Comparison of ENCODE assay signal across 9 cellular contexts in genomic region chr4:6910340-6910959, GRCh38. TPM values are rescaled to one million over a fixed set of nuclear protein-coding genes. Genes with fewer than 3 reads are reported as not detected.
A peak's percentile ranks its signal among the peaks of the same experiment; 100 is the strongest.
DNase-seq lines count a peak whose midpoint lies in the region; ATAC-seq, FAIRE-seq and TF ChIP-seq lines count a peak whose summit lies in the region.
"Had no signal": no experiment of that assay in that cellular context is flagged by ENCODE, and none has a peak within 500 bp of the region (broad histone marks: within the 10 kb centered on the region; RNA-seq: fewer than 3 reads in every experiment).

No MANE protein-coding gene starts in this region.

- H3K4me1 ChIP-seq in esophagus (ENCODE audit: control insufficient read depth in 2 of 2, insufficient read depth in 2 of 2, low read length in 1 of 2), result peaks cover 0 to 19% of the 10 kb centered on the region in 2 donors
- H3K4me1 ChIP-seq in parathyroid adenoma, result peaks cover 6% of the 10 kb centered on the region

- CTCF ChIA-PET in RWPE1 (lab: Yijun Ruan, JAX), result interaction anchor here (0.6 to 1.0 kb wide), 2 partner anchors 161 to 196 kb away, joined by 4 read pairs; no protein-coding TSS in a partner anchor

- H3K9me3 Mint-ChIP-seq in T-helper 1 cell treated with Interleukin-12 subunit alpha and Interleukin-12 subunit beta and Interleukin-4 antibody, amounts not matched to agents 30 μg/mL and 1 μg/mL, for 36 hours, result no peaks in the 10 kb centered on the region

- no peak for TF ChIP-seq POLR2A in GM12891 (IDR thresholded peaks at IDR 0.05; ENCODE audit: low read depth, low read length)

- H3K27me3 ChIP-seq in esophagus (ENCODE audit: control insufficient read depth in 1 of 2, insufficient read depth in 2 of 2, low read length in 2 of 2) (no peaks in the 10 kb centered on the region), parathyroid adenoma (ENCODE audit: control insufficient read depth, insufficient read depth, low read length) (no peaks in the 10 kb centered on the region)

- POLR2A ChIA-PET in RWPE1 (lab: Yijun Ruan, JAX; ENCODE audit: low non-redundant PET), result interaction anchor here (0.6 to 0.8 kb wide), 2 partner anchors 11 to 32 kb away, joined by 3 read pairs; no protein-coding TSS in a partner anchor

- H2AFZ ChIP-seq in parathyroid adenoma, result peak overlapping the region; percentile 10

- H3K27ac ChIP-seq in RWPE1 (peak overlapping the region; percentile 91), esophagus (ENCODE audit: low read depth in 2 of 2, low read length in 1 of 2) (peak overlapping the region in 1 of 2 donors; percentile 29), parathyroid adenoma (no peak overlapping the region)

- peaks cover 57% of the 10 kb centered on the region for H3K4me1 Mint-ChIP-seq in T-helper 1 cell treated with Interleukin-12 subunit alpha and Interleukin-12 subunit beta and Interleukin-4 antibody, amounts not matched to agents 30 μg/mL and 1 μg/mL, for 36 hours (ENCODE audit: low read depth)

- no peak overlapping the region for H3K9ac ChIP-seq in parathyroid adenoma

- peaks cover 6% of the 10 kb centered on the region for H3K36me3 Mint-ChIP-seq in T-helper 1 cell treated with Interleukin-12 subunit alpha and Interleukin-12 subunit beta and Interleukin-4 antibody, amounts not matched to agents 30 μg/mL and 1 μg/mL, for 36 hours (ENCODE audit: low read depth)

- WGBS in esophagus, 2 donors, result 14 to 17% methylated on average over 31 of the region's 31 CpGs

- TF ChIP-seq CTCF in RWPE1 (conservative IDR thresholded peaks at IDR 0.05; ENCODE audit: low read depth), result no peak
- no peak for TF ChIP-seq CTCF in parathyroid adenoma (IDR thresholded peaks at IDR 0.05)

- peak overlapping the region; percentile 79 for H3K4me2 ChIP-seq in parathyroid adenoma (ENCODE audit: low read length)

- H3K27ac Mint-ChIP-seq in T-helper 1 cell treated with Interleukin-12 subunit alpha and Interleukin-12 subunit beta and Interleukin-4 antibody, amounts not matched to agents 30 μg/mL and 1 μg/mL, for 36 hours, result peak overlapping the region; percentile 93

- peak overlapping the region; percentile 94 for H3K4me3 Mint-ChIP-seq in T-helper 1 cell treated with Interleukin-12 subunit alpha and Interleukin-12 subunit beta and Interleukin-4 antibody, amounts not matched to agents 30 μg/mL and 1 μg/mL, for 36 hours

- H3K9me3 ChIP-seq in esophagus (ENCODE audit: control insufficient read depth in 2 of 2, insufficient read depth in 1 of 2, low read depth in 1 of 2, low read length in 1 of 2) (no peaks in the 10 kb centered on the region), parathyroid adenoma (ENCODE audit: control insufficient read depth, low read length) (no peaks in the 10 kb centered on the region)

- DNase-seq in T-helper 1 cell (no peak), RWPE1 (ENCODE audit: low spot score) (no peak), GM12891 (ENCODE audit: insufficient read length, low spot score) (no peak), NCI-H226 (no peak)

- FAIRE-seq in GM12891 (lab: Jason Lieb, UNC), result no peak
- FAIRE-seq: G401.6 had no signal

- H3K36me3 ChIP-seq in esophagus (ENCODE audit: control insufficient read depth in 2 of 2, insufficient read depth in 2 of 2, low read length in 1 of 2) (no peaks in the 10 kb centered on the region), parathyroid adenoma (ENCODE audit: control insufficient read depth, insufficient read depth, low read length) (no peaks in the 10 kb centered on the region)

- H3K4me3 ChIP-seq in esophagus (ENCODE audit: low read depth in 1 of 2, low read length in 2 of 2), result peak overlapping the region; percentile 62 to 78
- H3K4me3 ChIP-seq in parathyroid adenoma (ENCODE audit: low read depth, low read length), result peak overlapping the region; percentile 61

- peaks cover 5% of the 10 kb centered on the region for H3K79me2 ChIP-seq in parathyroid adenoma

- no peak for ATAC-seq in GM21528 (IDR thresholded peaks at IDR 0.05; ENCODE audit: low FRiP score, unreplicated experiment)

- H3K27me3 Mint-ChIP-seq in T-helper 1 cell treated with Interleukin-12 subunit alpha and Interleukin-12 subunit beta and Interleukin-4 antibody, amounts not matched to agents 30 μg/mL and 1 μg/mL, for 36 hours (ENCODE audit: low read depth), result no peaks in the 10 kb centered on the region

TF ChIP-seq in GM12891, 5 proteins besides CTCF, POLR2A, EP300 and RAD21:
- no peak for TF ChIP-seq POU2F2 (IDR thresholded peaks at IDR 0.05; ENCODE audit: low read depth, low read length)
- no peak for TF ChIP-seq TAF1 (IDR thresholded peaks at IDR 0.05; ENCODE audit: low read depth, low read length)
- no peak for TF ChIP-seq PAX5 (IDR thresholded peaks at IDR 0.05; ENCODE audit: insufficient read depth, low read length, severe bottlenecking)
- TF ChIP-seq POLR2AphosphoS5 (IDR thresholded peaks at IDR 0.05; ENCODE audit: low read depth, low read length), result no peak
- no peak for TF ChIP-seq SPI1 (IDR thresholded peaks at IDR 0.05; ENCODE audit: low read depth, low read length)

RNA-seq across cellular contexts. Expression of gene TBC1D14, which starts 0.8 kb away (rescaled TPM):
- 10 to 100 TPM; 13.4 to 23.2 TPM for polyA plus RNA-seq in esophagus
- polyA plus RNA-seq in GM12891 (2012; ENCODE audit: low read depth, missing spikeins), result 14.7 TPM
